In genomic region chr2:240432430-240432819, GRCh38 we compare ENCODE assay signal across 20 cellular contexts. TPM values are rescaled to one million over a fixed set of nuclear protein-coding genes. Genes with fewer than 3 reads are reported as not detected.
A peak's percentile ranks its signal among the peaks of the same experiment; 100 is the strongest.
DNase-seq lines count a peak whose midpoint lies in the region; ATAC-seq and TF ChIP-seq lines count a peak whose summit lies in the region.
"Had no signal": no experiment of that assay in that cellular context is flagged by ENCODE, and none has a peak within 500 bp of the region (broad histone marks: within the 10 kb centered on the region; RNA-seq: fewer than 3 reads in every experiment).

No MANE protein-coding gene starts in this region.

- no TSS peak for BruUV-seq in IMR-90 (replicated peaks; lab: Mats Ljungman, UMichigan)

- intact Hi-C loops in activated naive CD4-positive, alpha-beta T cell treated with anti-CD3 and anti-CD28 coated beads for 36 hours (cut with micrococcal nuclease) = no loop called here
- intact Hi-C loops in IMR-90 (cut with micrococcal nuclease) = no loop called here
- intact Hi-C loops in left cardiac atrium (cut with DNase I) = loop anchor here (10.0 kb wide), 2 partner anchors 48 to 128 kb away; no protein-coding TSS in a partner anchor

- H3K14ac ChIP-seq in IMR-90 (replicated peaks; ENCODE audit: low read depth, low read length) = no peak overlapping the region; the same call in 1 of the 2 replicates

- H2BK5ac ChIP-seq in IMR-90 (ENCODE audit: low read depth, low read length, poor library complexity, severe bottlenecking) = peak overlapping the region; percentile 99

- POLR2A ChIA-PET in IMR-90 (lab: Charles Lee; ENCODE audit: unreplicated experiment) = no interaction called here

- peaks cover 18% of the 10 kb centered on the region for H3K4me1 ChIP-seq in IMR-90 (ENCODE audit: control insufficient read depth, insufficient read depth, low read length)

- dilution Hi-C loops in IMR-90 (cut with HindIII; ENCODE audit: low sequenced_read_pairs, unreplicated experiment) = no loop called here

- no peaks in the 10 kb centered on the region for H3K36me3 Mint-ChIP-seq in activated naive CD4-positive, alpha-beta T cell treated with anti-CD3 and anti-CD28 coated beads for 36 hours (ENCODE audit: low read depth)
- H3K36me3 Mint-ChIP-seq in osteocyte (ENCODE audit: unreplicated experiment) = no peaks in the 10 kb centered on the region
- H3K36me3 Mint-ChIP-seq in stimulated activated naive B cell treated with anti-CD40 and anti-IgM and Interleukin-4, amounts not matched to agents 10 μg/mL and 1 μg/mL and 100 μg/mL, for 72 hours = no peaks in the 10 kb centered on the region
- H3K36me3 Mint-ChIP-seq: mesothelial cell of epicardium; naive thymus-derived CD8-positive, alpha-beta T cell had no signal

- H3K56ac ChIP-seq in IMR-90 (ENCODE audit: extremely low read depth, insufficient read depth, low read length) = no peak overlapping the region

- no peak overlapping the region for H3K18ac ChIP-seq in IMR-90 (ENCODE audit: low read depth, low read length)

- TF ChIP-seq CTCF in IMR-90 (conservative IDR thresholded peaks at IDR 0.05; ENCODE audit: low read depth, low read length) = no peak
- TF ChIP-seq CTCF in osteocyte (IDR thresholded peaks at IDR 0.05) = no peak

- no peak overlapping the region for H4K5ac ChIP-seq in IMR-90 (ENCODE audit: low read depth, low read length)

- H2AK5ac ChIP-seq in IMR-90 (ENCODE audit: low read depth, low read length) = peak overlapping the region; percentile 93

- H4K91ac ChIP-seq in IMR-90 (ENCODE audit: insufficient read depth, low read depth, low read length) = peak overlapping the region; percentile 85

- peaks cover 11% of the 10 kb centered on the region for H3K27me3 Mint-ChIP-seq in activated naive CD4-positive, alpha-beta T cell treated with anti-CD3 and anti-CD28 coated beads for 36 hours (ENCODE audit: low read depth)
- H3K27me3 Mint-ChIP-seq in osteocyte (ENCODE audit: unreplicated experiment) = no peaks in the 10 kb centered on the region
- peaks cover 30 to 43% of the 10 kb centered on the region in 2 donors for H3K27me3 Mint-ChIP-seq in stimulated activated naive B cell treated with anti-CD40 and anti-IgM and Interleukin-4, amounts not matched to agents 10 μg/mL and 1 μg/mL and 100 μg/mL, for 72 hours

- peaks cover 14% of the 10 kb centered on the region for H3K9me1 ChIP-seq in IMR-90 (ENCODE audit: insufficient read depth, low read length)

- no peak overlapping the region for H3K9ac ChIP-seq in IMR-90 (ENCODE audit: low read depth, low read length)

- H3K79me1 ChIP-seq in IMR-90 (ENCODE audit: low read depth in 1 of 2, low read length in 2 of 2) = peaks cover 0 to 31% of the 10 kb centered on the region in 2 experiments; a peak in 2 of 4 replicates

- H3K27me3 ChIP-seq in IMR-90 (ENCODE audit: control insufficient read depth, insufficient read depth, low read length) = no peaks in the 10 kb centered on the region

- no peak overlapping the region for H3K27ac ChIP-seq in IMR-90 (ENCODE audit: insufficient read depth, low read length)
- H3K27ac ChIP-seq: C4-2B, prostate gland had no signal

- H4K20me1 ChIP-seq in IMR-90 (ENCODE audit: insufficient read depth, low read length) = peaks cover 8% of the 10 kb centered on the region

- TF ChIP-seq POLR2A in IMR-90 (IDR thresholded peaks at IDR 0.05; ENCODE audit: low read depth, low read length) = no peak

- peaks cover 21% of the 10 kb centered on the region for H3K4me1 Mint-ChIP-seq in activated naive CD4-positive, alpha-beta T cell treated with anti-CD3 and anti-CD28 coated beads for 36 hours (ENCODE audit: low read depth)
- peaks cover 15% of the 10 kb centered on the region for H3K4me1 Mint-ChIP-seq in osteocyte (ENCODE audit: unreplicated experiment)
- peaks cover 7 to 29% of the 10 kb centered on the region in 2 donors for H3K4me1 Mint-ChIP-seq in stimulated activated naive B cell treated with anti-CD40 and anti-IgM and Interleukin-4, amounts not matched to agents 10 μg/mL and 1 μg/mL and 100 μg/mL, for 72 hours

- H3K4me3 Mint-ChIP-seq in activated naive CD4-positive, alpha-beta T cell treated with anti-CD3 and anti-CD28 coated beads for 36 hours = no peak overlapping the region
- no peak overlapping the region for H3K4me3 Mint-ChIP-seq in osteocyte (ENCODE audit: unreplicated experiment)
- H3K4me3 Mint-ChIP-seq in stimulated activated naive B cell treated with anti-CD40 and anti-IgM and Interleukin-4, amounts not matched to agents 10 μg/mL and 1 μg/mL and 100 μg/mL, for 72 hours = no peak overlapping the region
- H3K4me3 Mint-ChIP-seq: mesothelial cell of epicardium had no signal

- 80% methylated on average over 2 of the region's 9 CpGs; no CpG with 5 or more reads in 1 of the 2 experiments for WGBS in IMR-90 (ENCODE audit: extremely low coverage in 2 of 2, insufficient read length in 1 of 2), 2 experiments

- no peaks in the 10 kb centered on the region for H3K9me3 ChIP-seq in IMR-90 (ENCODE audit: control insufficient read depth, insufficient read depth, low read length)
- H3K9me3 ChIP-seq: HAP-1, prostate gland, suprapubic skin had no signal

- H2AK9ac ChIP-seq in IMR-90 (replicated peaks; ENCODE audit: low read depth, low read length, poor library complexity) = peak overlapping the region; percentile 62

- peak overlapping the region in 1 of 2 experiments; percentile 21; a peak in 1 of 4 replicates for H4K8ac ChIP-seq in IMR-90 (ENCODE audit: low read depth in 2 of 2, low read length in 2 of 2)

- ATAC-seq in IMR-90 (ENCODE audit: low read depth) (no peak), left cardiac atrium (no peak)
- no peak for ATAC-seq in stimulated activated naive B cell treated with anti-CD40 and anti-IgM and Interleukin-4, amounts not matched to agents 10 μg/mL and 1 μg/mL and 100 μg/mL, for 72 hours (replicated peaks)
- ATAC-seq: naive thymus-derived CD8-positive, alpha-beta T cell had no signal

- H2BK20ac ChIP-seq in IMR-90 (ENCODE audit: low read depth, low read length) = peak overlapping the region; percentile 47

- in situ Hi-C loops in IMR-90 (cut with MboI; ENCODE audit: low sequenced_read_pairs) = no loop called here

- TF ChIP-seq RAD21 in IMR-90 (IDR thresholded peaks at IDR 0.05; ENCODE audit: low read length) = no peak

- CTCF ChIA-PET in activated naive CD4-positive, alpha-beta T cell treated with anti-CD3 and anti-CD28 coated beads for 36 hours (lab: Charles Lee) = no interaction called here
- CTCF ChIA-PET in IMR-90 (lab: Yijun Ruan, JAX) = no interaction called here

- H3K23ac ChIP-seq in IMR-90 (ENCODE audit: low read depth, low read length) = no peak overlapping the region

- H2BK15ac ChIP-seq in IMR-90 (ENCODE audit: low read depth, low read length) = peak overlapping the region; percentile 92; the same call in 2 of the 3 replicates

- H3K4me3 ChIP-seq in IMR-90 (ENCODE audit: insufficient read depth, low read depth, low read length) = no peak overlapping the region
- H3K4me3 ChIP-seq: HAP-1, prostate gland, suprapubic skin had no signal

- peak overlapping the region; percentile 98 for H2BK120ac ChIP-seq in IMR-90 (ENCODE audit: low read depth, low read length)

- no peaks in the 10 kb centered on the region for H3K9me3 Mint-ChIP-seq in activated naive CD4-positive, alpha-beta T cell treated with anti-CD3 and anti-CD28 coated beads for 36 hours
- no peaks in the 10 kb centered on the region for H3K9me3 Mint-ChIP-seq in osteocyte (ENCODE audit: unreplicated experiment)
- H3K9me3 Mint-ChIP-seq in stimulated activated naive B cell treated with anti-CD40 and anti-IgM and Interleukin-4, amounts not matched to agents 10 μg/mL and 1 μg/mL and 100 μg/mL, for 72 hours = no peaks in the 10 kb centered on the region
- H3K9me3 Mint-ChIP-seq: mesothelial cell of epicardium had no signal

- no peak overlapping the region for H3K4me2 ChIP-seq in IMR-90 (ENCODE audit: low read depth, low read length)

- no peaks in the 10 kb centered on the region for H3K36me3 ChIP-seq in IMR-90 (ENCODE audit: control insufficient read depth, insufficient read depth, low read length)
- H3K36me3 ChIP-seq: HAP-1, prostate gland, suprapubic skin had no signal

- peak; percentile 4 for DNase-seq in activated naive CD4-positive, alpha-beta T cell treated with anti-CD3 and anti-CD28 coated beads for 36 hours
- DNase-seq in activated naive CD4-positive, alpha-beta T cell treated with anti-CD3 and anti-CD28 coated beads, Interleukin-2, amount 50 U/mL, for 16 hours = no peak
- DNase-seq in IMR-90 (no peak), left cardiac atrium (peak; percentile 17), osteocyte (ENCODE audit: extremely low spot score, unreplicated experiment) (peak; percentile 75), NOMO-1 (lab: John Stamatoyannopoulos, UW; ENCODE audit: unreplicated experiment in 2 of 2) (no peak), NOMO-1 treated with dmso at 0.1 percent for 144 hours (lab: John Stamatoyannopoulos, UW; ENCODE audit: unreplicated experiment) (no peak)
- DNase-seq in stimulated activated naive B cell treated with anti-CD40 and anti-IgM and Interleukin-4, amounts not matched to agents 10 μg/mL and 1 μg/mL and 100 μg/mL, for 72 hours = no peak
- DNase-seq: amygdala, dermis blood vessel endothelial cell, NCI-H187, NCI-H69, SHP77 treated with DMSO at 0.1 percent for 48 hours, SW 1271 had no signal

- peak overlapping the region; percentile 99 for H3K4ac ChIP-seq in IMR-90 (ENCODE audit: low read depth, low read length)

- no peak overlapping the region for H3K27ac Mint-ChIP-seq in activated naive CD4-positive, alpha-beta T cell treated with anti-CD3 and anti-CD28 coated beads for 36 hours
- H3K27ac Mint-ChIP-seq in osteocyte (ENCODE audit: unreplicated experiment) = no peak overlapping the region
- H3K27ac Mint-ChIP-seq in stimulated activated naive B cell treated with anti-CD40 and anti-IgM and Interleukin-4, amounts not matched to agents 10 μg/mL and 1 μg/mL and 100 μg/mL, for 72 hours = no peak overlapping the region
- H3K27ac Mint-ChIP-seq: mesothelial cell of epicardium; naive thymus-derived CD8-positive, alpha-beta T cell had no signal

- no peak overlapping the region for H2AFZ ChIP-seq in IMR-90 (replicated peaks; ENCODE audit: low read length, poor library complexity)

TF ChIP-seq in IMR-90, 13 proteins besides CTCF, POLR2A, EP300 and RAD21 (continues in another document):
- no peak for TF ChIP-seq MAFK (IDR thresholded peaks at IDR 0.05; ENCODE audit: low read depth, low read length)
- TF ChIP-seq CEBPB (IDR thresholded peaks at IDR 0.05; ENCODE audit: low read depth, low read length) = no peak
- no peak for TF ChIP-seq MXI1 (IDR thresholded peaks at IDR 0.05; ENCODE audit: borderline replicate concordance, low read depth, low read length)

RNA-seq across cellular contexts. Expression of gene GPC1, which starts 3.0 kb away (rescaled TPM):
- total RNA-seq in activated naive CD4-positive, alpha-beta T cell treated with anti-CD3 and anti-CD28 coated beads for 36 hours = 1 to 10 TPM; 1.2 to 1.5 TPM
- 16.0 and 18.6 TPM in 2 replicates for total RNA-seq in IMR-90 (2012; rRNA removed)
- polyA plus RNA-seq in IMR-90 (2012; rRNA removed) = 211 and 222 TPM in 2 replicates
- 148 and 334 TPM in 2 replicates for polyA plus RNA-seq in IMR-90 (2012; cell fraction: cytosol; rRNA removed)
- 193 and 494 TPM in 2 replicates for polyA plus RNA-seq in IMR-90 (2012; cell fraction: nucleus; rRNA removed; ENCODE audit: low replicate concordance)
- 10 to 100 TPM; 74.6 to 78.4 TPM for total RNA-seq in left cardiac atrium
- total RNA-seq in osteocyte = 148 and 149 TPM in 2 replicates

Comparison
In these comparisons a context has a peak if more than half of its experiments do, and no peak if none do; other contexts are left out.
1. DNase-seq: peak in activated naive CD4-positive, alpha-beta T cell treated with anti-CD3 and anti-CD28 coated beads for 36 hours (single experiment), left cardiac atrium (single experiment) and osteocyte (single experiment); none in activated naive CD4-positive, alpha-beta T cell treated with anti-CD3 and anti-CD28 coated beads, Interleukin-2, amount 50 U/mL, for 16 hours (single experiment), IMR-90 (single experiment), NOMO-1 (0 of 2), stimulated activated naive B cell treated with anti-CD40 and anti-IgM and Interleukin-4, amounts not matched to agents 10 μg/mL and 1 μg/mL and 100 μg/mL, for 72 hours (single experiment) and NOMO-1 treated with dmso at 0.1 percent for 144 hours (single experiment).
2. intact Hi-C loops: an anchor here in left cardiac atrium (10.0 kb wide); none called in activated naive CD4-positive, alpha-beta T cell treated with anti-CD3 and anti-CD28 coated beads for 36 hours and IMR-90.